Comparison of ENCODE assay signal across 8 cellular contexts in genomic region chr11:65900125-65900898, GRCh38. TPM values are rescaled to one million over a fixed set of nuclear protein-coding genes. Genes with fewer than 3 reads are reported as not detected.
DNase-seq lines count a peak whose midpoint lies in the region; ATAC-seq, FAIRE-seq and TF ChIP-seq lines count a peak whose summit lies in the region.

Gene FOSL1, minus strand, starts transcription at chr11:65900388. Its CDS starts 49 bp downstream, at chr11:65900339.

- peak; percentile 53 for FAIRE-seq in GM18507 (lab: Jason Lieb, UNC)

- peaks cover 4% of the 10 kb centered on the region for H3K27me3 Mint-ChIP-seq in activated CD4-positive, alpha-beta memory T cell treated with anti-CD3 and anti-CD28 coated beads for 36 hours

- H3K36me3 ChIP-seq in duodenal mucosa (ENCODE audit: control insufficient read depth in 1 of 2, insufficient read depth in 2 of 2, low read length in 2 of 2): no peaks in the 10 kb centered on the region
- H3K36me3 ChIP-seq in lower lobe of right lung: no peaks in the 10 kb centered on the region

- TF ChIP-seq CTCF in lower lobe of right lung (IDR thresholded peaks at IDR 0.05): no peak

- H3K4me3 ChIP-seq in duodenal mucosa (ENCODE audit: low read depth in 1 of 2, low read length in 2 of 2) (peak within 1 kb of the TSS; percentile 61 to 62), lower lobe of right lung (peak within 1 kb of the TSS; percentile 64)

- H3K27ac ChIP-seq in duodenal mucosa (ENCODE audit: low read depth, low read length): peak within 1 kb of the TSS; percentile 47
- H3K27ac ChIP-seq in lower lobe of right lung: peak within 1 kb of the TSS; percentile 53

- DNase-seq in A172 (ENCODE audit: low spot score) (peak; percentile 91), GM18507 (ENCODE audit: extremely low spot score, insufficient read length, low read depth) (no peak), NCI-H226 (peak; percentile 98), lower lobe of right lung (peak; percentile 96)
- DNase-seq in activated CD4-positive, alpha-beta memory T cell treated with anti-CD3 and anti-CD28 coated beads for 36 hours: peak; percentile 97
- peak; percentile 94 for DNase-seq in stimulated activated CD4-positive, alpha-beta T cell treated with anti-CD3 and anti-CD28 coated beads, Interleukin-4, amount 100 ng/mL, for 48 hours (ENCODE audit: low read depth in 2 of 2)

- no peaks in the 10 kb centered on the region for H3K9me3 ChIP-seq in duodenal mucosa (ENCODE audit: control insufficient read depth in 1 of 2, low read length in 2 of 2)
- H3K9me3 ChIP-seq in lower lobe of right lung: no peaks in the 10 kb centered on the region

- peak within 1 kb of the TSS; percentile 75 for H3K4me3 Mint-ChIP-seq in activated CD4-positive, alpha-beta memory T cell treated with anti-CD3 and anti-CD28 coated beads for 36 hours

- peaks cover 19% of the 10 kb centered on the region for H3K36me3 Mint-ChIP-seq in activated CD4-positive, alpha-beta memory T cell treated with anti-CD3 and anti-CD28 coated beads for 36 hours

- peak within 1 kb of the TSS in 1 of 2 donors; percentile 35 for H3K9ac ChIP-seq in duodenal mucosa (ENCODE audit: low read depth in 1 of 2, low read length in 2 of 2)

- H3K9me3 Mint-ChIP-seq in activated CD4-positive, alpha-beta memory T cell treated with anti-CD3 and anti-CD28 coated beads for 36 hours: no peaks in the 10 kb centered on the region

- H3K27ac Mint-ChIP-seq in activated CD4-positive, alpha-beta memory T cell treated with anti-CD3 and anti-CD28 coated beads for 36 hours: peak within 1 kb of the TSS; percentile 80

- CTCF ChIA-PET in activated CD4-positive, alpha-beta memory T cell treated with anti-CD3 and anti-CD28 coated beads for 36 hours (lab: Charles Lee): interaction anchor here (0.6 to 10.6 kb wide), 5 partner anchors 12 to 94 kb away, joined by 3 to 192 read pairs (median 5); partner anchors contain the start of genes CCDC85B, FIBP and MUS81

- intact Hi-C loops in activated CD4-positive, alpha-beta memory T cell treated with anti-CD3 and anti-CD28 coated beads for 36 hours (cut with micrococcal nuclease): loop anchor here (1.0 kb wide), 3 partner anchors 10 to 40 kb away; partner anchors contain the start of genes C11orf68, CCDC85B, DRAP1 and MUS81
- intact Hi-C loops in lower lobe of right lung (cut with DNase I): no loop called here

- peaks cover 46% of the 10 kb centered on the region for H3K4me1 Mint-ChIP-seq in activated CD4-positive, alpha-beta memory T cell treated with anti-CD3 and anti-CD28 coated beads for 36 hours (ENCODE audit: low read depth)

- ATAC-seq in HG02973 (IDR thresholded peaks at IDR 0.05; ENCODE audit: unreplicated experiment) (peak; percentile 68), lower lobe of right lung (peak; percentile 95)

- H3K4me1 ChIP-seq in duodenal mucosa (ENCODE audit: control insufficient read depth in 1 of 2, insufficient read depth in 2 of 2, low read length in 2 of 2): peaks cover 5 to 12% of the 10 kb centered on the region in 2 donors
- H3K4me1 ChIP-seq in lower lobe of right lung: peaks cover 25% of the 10 kb centered on the region

- POLR2A ChIA-PET in activated CD4-positive, alpha-beta memory T cell treated with anti-CD3 and anti-CD28 coated beads for 36 hours (lab: Charles Lee): interaction anchor here (0.6 to 5.0 kb wide), 7 partner anchors 8 to 102 kb away, joined by 3 to 98 read pairs (median 5); partner anchors contain the start of genes BANF1, C11orf68, CCDC85B and EIF1AD

- H3K27me3 ChIP-seq in duodenal mucosa (ENCODE audit: control insufficient read depth in 1 of 2, insufficient read depth in 2 of 2, low read length in 2 of 2) (peaks cover 9 to 11% of the 10 kb centered on the region in 2 donors), lower lobe of right lung (ENCODE audit: low read depth) (no peaks in the 10 kb centered on the region)

RNA-seq across cellular contexts. Expression of gene FOSL1, which starts in this region (rescaled TPM):
- total RNA-seq in A172 (2014; rRNA removed; shearing (Covaris generic)): 71.3 and 109 TPM in 2 replicates
- total RNA-seq in activated CD4-positive, alpha-beta memory T cell treated with anti-CD3 and anti-CD28 coated beads for 36 hours: 10 to 100 TPM; 17.1 to 17.7 TPM
- 2.2 TPM for total RNA-seq in lower lobe of right lung
